Comparison of ENCODE assay signal across 18 cellular contexts in the genomic region with DNA sequence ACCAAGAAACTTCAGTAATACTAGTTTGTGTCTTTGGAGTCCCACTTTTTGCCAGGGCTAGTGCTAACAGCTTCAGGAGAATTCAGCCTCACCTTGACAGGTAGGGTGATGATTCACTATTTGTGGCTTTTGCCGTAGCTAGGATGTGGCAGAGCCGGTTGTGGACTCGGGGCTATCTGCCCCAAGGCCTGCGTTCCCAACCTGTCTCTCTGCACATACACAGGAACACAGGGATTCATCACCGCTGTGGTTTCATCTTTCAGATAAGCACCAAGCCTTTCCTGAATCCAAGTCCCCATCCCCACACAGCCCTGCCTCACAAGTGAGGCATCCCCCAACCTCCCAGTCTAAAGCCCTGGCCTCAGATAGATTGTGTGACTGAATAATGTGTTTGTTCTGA. TPM values are rescaled to one million over a fixed set of nuclear protein-coding genes. Genes with fewer than 3 reads are reported as not detected.
DNase-seq lines count a peak whose midpoint lies in the region; ATAC-seq, FAIRE-seq and TF ChIP-seq lines count a peak whose summit lies in the region.
"Had no signal": no experiment of that assay in that cellular context is flagged by ENCODE, and none has a peak within 500 bp of the region (broad histone marks: within the 10 kb centered on the region; RNA-seq: fewer than 3 reads in every experiment).

No MANE protein-coding gene starts in this region.

- peaks cover 31% of the 10 kb centered on the region for H3K4me1 ChIP-seq in keratinocyte (ENCODE audit: control insufficient read depth, extremely low read depth, insufficient read depth, low read length)
- H3K4me1 ChIP-seq: parathyroid adenoma had no signal

- H3K4me3 ChIP-seq in keratinocyte (ENCODE audit: control insufficient read depth in 2 of 3, extremely low read depth in 1 of 3, insufficient read depth in 2 of 3, low read depth in 1 of 3, low read length in 3 of 3) = no peak overlapping the region
- H3K4me3 ChIP-seq: K562 had no signal

- dilution Hi-C loops in keratinocyte (cut with MboI; ENCODE audit: extremely low pct_ligation_motif_present, low sequenced_read_pairs) = no loop called here

- H3K4me3 Mint-ChIP-seq in CD4-positive, alpha-beta T cell = peak overlapping the region; percentile 30
- H3K4me3 Mint-ChIP-seq in IgD-negative memory B cell (peak overlapping the region in 3 of 4 donors; percentile 10 to 41 (median 38)), brain (peak overlapping the region; percentile 30 to 71 (median 51))
- H3K4me3 Mint-ChIP-seq in activated CD4-positive, alpha-beta T cell treated with anti-CD3 and anti-CD28 coated beads, Interleukin-2, amount 10 ng/mL, durations not matched to agents 7 days and 5 days = no peak overlapping the region
- H3K4me3 Mint-ChIP-seq: activated CD4-positive, alpha-beta T cell treated with anti-CD3 and anti-CD28 coated beads, Interleukin-2, amount 10 ng/mL, durations not matched to agents 24 days and 14 days had no signal

- no peaks in the 10 kb centered on the region for H3K79me2 ChIP-seq in keratinocyte (ENCODE audit: control insufficient read depth, insufficient read depth, low read length)
- H3K79me2 ChIP-seq: parathyroid adenoma had no signal

- CTCF ChIA-PET in CD4-positive, alpha-beta T cell (lab: Charles Lee) = interaction anchor here (1.9 kb wide), 1 partner anchor 21 kb away, joined by 6 read pairs; no protein-coding TSS in a partner anchor
- CTCF ChIA-PET in activated CD4-positive, alpha-beta T cell treated with anti-CD3 and anti-CD28 coated beads, Interleukin-2, amount 10 ng/mL, durations not matched to agents 7 days and 5 days (lab: Charles Lee) = interaction anchor here (4.2 kb wide), 1 partner anchor 21 kb away, joined by 28 read pairs; no protein-coding TSS in a partner anchor

- peak overlapping the region; percentile 50 for H3K4me2 ChIP-seq in keratinocyte (ENCODE audit: control insufficient read depth, extremely low read depth, insufficient read depth, low read depth, low read length)

- H3K27ac ChIP-seq in CD4-positive, alpha-beta T cell (ENCODE audit: low read depth, low read length) = no peak overlapping the region
- H3K27ac ChIP-seq in keratinocyte (ENCODE audit: control insufficient read depth, insufficient read depth, low read length) = no peak overlapping the region
- H3K27ac ChIP-seq: parathyroid adenoma, Peyer's patch had no signal

- no peak overlapping the region for H2AFZ ChIP-seq in keratinocyte (ENCODE audit: control insufficient read depth, low read length)
- H2AFZ ChIP-seq: parathyroid adenoma had no signal

- H3K36me3 Mint-ChIP-seq in CD4-positive, alpha-beta T cell (ENCODE audit: low read depth) = no peaks in the 10 kb centered on the region
- H3K36me3 Mint-ChIP-seq in IgD-negative memory B cell (peaks cover 1% of the 10 kb centered on the region), brain (peaks cover 31% of the 10 kb centered on the region)
- H3K36me3 Mint-ChIP-seq in activated CD4-positive, alpha-beta T cell treated with anti-CD3 and anti-CD28 coated beads, Interleukin-2, amount 10 ng/mL, durations not matched to agents 7 days and 5 days (ENCODE audit: low read depth) = no peaks in the 10 kb centered on the region

- POLR2A ChIA-PET in CD4-positive, alpha-beta T cell (lab: Charles Lee) = interaction anchor here (1.0 kb wide), 1 partner anchor 27 kb away, joined by 3 read pairs; no protein-coding TSS in a partner anchor
- POLR2A ChIA-PET in activated CD4-positive, alpha-beta T cell treated with anti-CD3 and anti-CD28 coated beads, Interleukin-2, amount 10 ng/mL, durations not matched to agents 7 days and 5 days (lab: Charles Lee) = no interaction called here

- no peak overlapping the region for H3K27ac Mint-ChIP-seq in CD4-positive, alpha-beta T cell
- H3K27ac Mint-ChIP-seq in IgD-negative memory B cell = no peak overlapping the region
- peak overlapping the region; percentile 49 to 96 (median 93) for H3K27ac Mint-ChIP-seq in brain
- no peak overlapping the region for H3K27ac Mint-ChIP-seq in activated CD4-positive, alpha-beta T cell treated with anti-CD3 and anti-CD28 coated beads, Interleukin-2, amount 10 ng/mL, durations not matched to agents 7 days and 5 days
- H3K27ac Mint-ChIP-seq: activated CD4-positive, alpha-beta T cell treated with anti-CD3 and anti-CD28 coated beads, Interleukin-2, amount 10 ng/mL, durations not matched to agents 24 days and 14 days; activated T-cell treated with anti-CD3 and anti-CD28 coated beads, Interleukin-2, amount 50 U/mL, for 72 hours had no signal

- no peak for DNase-seq in CD4-positive, alpha-beta T cell
- DNase-seq in keratinocyte (ENCODE audit: low read depth, low spot score) (peak; percentile 65), COR-L47 (lab: John Stamatoyannopoulos, UW) (no peak), T-helper 2 cell (no peak)
- DNase-seq in activated CD4-positive, alpha-beta T cell treated with anti-CD3 and anti-CD28 coated beads, Interleukin-2, amount 10 ng/mL, durations not matched to agents 7 days and 5 days = no peak
- DNase-seq in stimulated activated naive CD4-positive, alpha-beta T cell (lab: John Stamatoyannopoulos, UW) = no peak
- DNase-seq: activated CD4-positive, alpha-beta T cell treated with anti-CD3 and anti-CD28 coated beads, Interleukin-2, amount 10 ng/mL, durations not matched to agents 24 days and 14 days; activated T-cell treated with anti-CD3 and anti-CD28 coated beads, Interleukin-2, amount 50 U/mL, for 72 hours; effector CD4-positive, alpha-beta T cell; midbrain; NCI-H1694; NCI-H526; Peyer's patch had no signal

- peaks cover 7% of the 10 kb centered on the region for H4K20me1 ChIP-seq in keratinocyte (ENCODE audit: control insufficient read depth, extremely low read depth, insufficient read depth, low read length)

- no peaks in the 10 kb centered on the region for H3K9me3 Mint-ChIP-seq in CD4-positive, alpha-beta T cell
- H3K9me3 Mint-ChIP-seq in IgD-negative memory B cell = peaks cover 0 to 3% (median 0%) of the 10 kb centered on the region in 3 donors
- H3K9me3 Mint-ChIP-seq in brain = peaks cover 0 to 6% (median 0%) of the 10 kb centered on the region in 5 experiments
- H3K9me3 Mint-ChIP-seq in activated CD4-positive, alpha-beta T cell treated with anti-CD3 and anti-CD28 coated beads, Interleukin-2, amount 10 ng/mL, durations not matched to agents 7 days and 5 days = no peaks in the 10 kb centered on the region
- H3K9me3 Mint-ChIP-seq: activated CD4-positive, alpha-beta T cell treated with anti-CD3 and anti-CD28 coated beads, Interleukin-2, amount 10 ng/mL, durations not matched to agents 24 days and 14 days; activated T-cell treated with anti-CD3 and anti-CD28 coated beads, Interleukin-2, amount 50 U/mL, for 72 hours had no signal

- H3K9me3 ChIP-seq in CD4-positive, alpha-beta T cell (ENCODE audit: control insufficient read depth, low read length) = no peaks in the 10 kb centered on the region
- H3K9me3 ChIP-seq in keratinocyte (ENCODE audit: control insufficient read depth, low read depth, low read length) = no peaks in the 10 kb centered on the region
- H3K9me3 ChIP-seq: Peyer's patch had no signal

- H3K9ac ChIP-seq in keratinocyte (ENCODE audit: control insufficient read depth, extremely low read depth, insufficient read depth, low read length) = no peak overlapping the region
- H3K9ac ChIP-seq: parathyroid adenoma had no signal

- peaks cover 67% of the 10 kb centered on the region for H3K27me3 ChIP-seq in CD4-positive, alpha-beta T cell (ENCODE audit: control insufficient read depth, insufficient read depth, low read length)
- H3K27me3 ChIP-seq in keratinocyte (ENCODE audit: control insufficient read depth, extremely low read depth, insufficient read depth, low read length) = peaks cover 74% of the 10 kb centered on the region

- intact Hi-C loops in CD4-positive, alpha-beta T cell (cut with DNase I, micrococcal nuclease) = no loop called here

- no peak for TF ChIP-seq CTCF in CD4-positive, alpha-beta T cell (IDR thresholded peaks at IDR 0.05)
- TF ChIP-seq CTCF in brain (conservative IDR thresholded peaks at IDR 0.05) = no peak
- TF ChIP-seq CTCF in keratinocyte (optimal IDR thresholded peaks at IDR 0.05 in 1 of 3, IDR thresholded peaks at IDR 0.05 in 1 of 3, conservative IDR thresholded peaks at IDR 0.05 in 1 of 3; ENCODE audit: extremely low read depth in 1 of 3, insufficient read depth in 2 of 3, low read length in 3 of 3) = no peak

- peaks cover 4% of the 10 kb centered on the region for H3K4me1 Mint-ChIP-seq in CD4-positive, alpha-beta T cell (ENCODE audit: low read depth)
- H3K4me1 Mint-ChIP-seq in IgD-negative memory B cell (peaks cover 0 to 3% (median 0%) of the 10 kb centered on the region in 3 donors), brain (peaks cover 93% of the 10 kb centered on the region)
- H3K4me1 Mint-ChIP-seq in activated CD4-positive, alpha-beta T cell treated with anti-CD3 and anti-CD28 coated beads, Interleukin-2, amount 10 ng/mL, durations not matched to agents 7 days and 5 days = no peaks in the 10 kb centered on the region
- H3K4me1 Mint-ChIP-seq: activated CD4-positive, alpha-beta T cell treated with anti-CD3 and anti-CD28 coated beads, Interleukin-2, amount 10 ng/mL, durations not matched to agents 24 days and 14 days had no signal

- peak; percentile 99 for FAIRE-seq in keratinocyte (lab: Jason Lieb, UNC)
- FAIRE-seq: astrocyte, K562 had no signal

- peaks cover 86% of the 10 kb centered on the region for H3K27me3 Mint-ChIP-seq in CD4-positive, alpha-beta T cell
- H3K27me3 Mint-ChIP-seq in IgD-negative memory B cell (peaks cover 51% of the 10 kb centered on the region), brain (peaks cover 19% of the 10 kb centered on the region)
- H3K27me3 Mint-ChIP-seq in activated CD4-positive, alpha-beta T cell treated with anti-CD3 and anti-CD28 coated beads, Interleukin-2, amount 10 ng/mL, durations not matched to agents 7 days and 5 days = peaks cover 80% of the 10 kb centered on the region

- no peaks in the 10 kb centered on the region for H3K36me3 ChIP-seq in keratinocyte (ENCODE audit: control insufficient read depth in 2 of 2, extremely low read depth in 1 of 2, insufficient read depth in 2 of 2, low read length in 2 of 2)
- H3K36me3 ChIP-seq: Peyer's patch had no signal

- ATAC-seq in CD4-positive, alpha-beta T cell (ENCODE audit: poor library complexity) = no peak
- ATAC-seq: K562 had no signal

- no peaks in the 10 kb centered on the region for H3K9me1 ChIP-seq in keratinocyte (ENCODE audit: control insufficient read depth, extremely low read depth, insufficient read depth, low read length)

RNA-seq across cellular contexts. Expression of gene POLG, which starts 45.2 kb away (rescaled TPM):
- 100 to 1,000 TPM; 139 to 140 TPM for total RNA-seq in CD4-positive, alpha-beta T cell
- polyA plus RNA-seq in IgD-negative memory B cell (46.5 TPM), brain (ENCODE audit: insufficient read depth, low read depth, low replicate concordance) (36.8 TPM), keratinocyte (27.3 to 40.4 TPM (median 29.6 TPM) in 3 replicates)
- polyA plus RNA-seq in keratinocyte (2011; ENCODE audit: low read depth) = 43.8 TPM
- polyA plus RNA-seq in keratinocyte (2011; cell fraction: cytosol; rRNA removed) = 16.4 and 19.9 TPM in 2 replicates
- polyA plus RNA-seq in keratinocyte (2011; cell fraction: nucleus; rRNA removed) = 118 and 119 TPM in 2 replicates
- 38.1 and 46.6 TPM in 2 replicates for polyA plus RNA-seq in keratinocyte (2012; ENCODE audit: low replicate concordance)
- 23.5 to 66.7 TPM (median 34.2 TPM) in 3 replicates for polyA minus RNA-seq in keratinocyte
- polyA minus RNA-seq in keratinocyte (2011; cell fraction: cytosol; rRNA and poly(A)+ RNA removed) = 27.0 TPM
- polyA minus RNA-seq in keratinocyte (2011; cell fraction: nucleus; rRNA and poly(A)+ RNA removed) = 56.3 and 60.3 TPM in 2 replicates
- 100 to 1,000 TPM in 1 of 2 experiments, 10 to 100 TPM in 1; 85.6 to 105 TPM for total RNA-seq in activated CD4-positive, alpha-beta T cell treated with anti-CD3 and anti-CD28 coated beads, Interleukin-2, amount 10 ng/mL, durations not matched to agents 7 days and 5 days

Comparison
In these comparisons a context has a peak if more than half of its experiments do, and no peak if none do; other contexts are left out.
1. H3K27ac Mint-ChIP-seq: peak in brain (5 of 5); none in CD4-positive, alpha-beta T cell (single experiment), IgD-negative memory B cell (0 of 3) and activated CD4-positive, alpha-beta T cell treated with anti-CD3 and anti-CD28 coated beads, Interleukin-2, amount 10 ng/mL, durations not matched to agents 7 days and 5 days (single experiment).